16 cellular contexts compared by ENCODE assay signal in genomic region chr20:49510562-49511117, GRCh38. TPM values are rescaled to one million over a fixed set of nuclear protein-coding genes. Genes with fewer than 3 reads are reported as not detected.
A peak's percentile ranks its signal among the peaks of the same experiment; 100 is the strongest.
DNase-seq lines count a peak whose midpoint lies in the region; ATAC-seq and TF ChIP-seq lines count a peak whose summit lies in the region.
"Had no signal": no experiment of that assay in that cellular context is flagged by ENCODE, and none has a peak within 500 bp of the region (broad histone marks: within the 10 kb centered on the region; RNA-seq: fewer than 3 reads in every experiment).

No MANE protein-coding gene starts in this region.

- peaks cover 25% of the 10 kb centered on the region for H3K36me3 Mint-ChIP-seq in osteocyte (ENCODE audit: unreplicated experiment)
- H3K36me3 Mint-ChIP-seq: CD14-positive monocyte, memory B cell had no signal

- H3K9me3 Mint-ChIP-seq in osteocyte (ENCODE audit: unreplicated experiment) = no peaks in the 10 kb centered on the region
- H3K9me3 Mint-ChIP-seq: CD14-positive monocyte; effector memory CD8-positive, alpha-beta T cell; memory B cell had no signal

- no peaks in the 10 kb centered on the region for H3K4me1 ChIP-seq in Peyer's patch

- no peak for TF ChIP-seq CTCF in AG04450 (IDR thresholded peaks at IDR 0.05; ENCODE audit: low read depth, low read length)
- no peak for TF ChIP-seq CTCF in Peyer's patch (IDR thresholded peaks at IDR 0.05)
- no peak for TF ChIP-seq CTCF in osteocyte (IDR thresholded peaks at IDR 0.05)

- H3K27ac ChIP-seq in AG04450 (ENCODE audit: low read depth, low read length) = peak overlapping the region; percentile 68
- H3K27ac ChIP-seq in Peyer's patch = peak overlapping the region in 3 of 4 donors; percentile 6 to 57 (median 50)

- no peak overlapping the region for H3K4me3 Mint-ChIP-seq in osteocyte (ENCODE audit: unreplicated experiment)
- H3K4me3 Mint-ChIP-seq: effector memory CD8-positive, alpha-beta T cell; memory B cell had no signal

- ATAC-seq in HG02588 (IDR thresholded peaks at IDR 0.05; ENCODE audit: unreplicated experiment) = no peak
- no peak for ATAC-seq in HG03378 (IDR thresholded peaks at IDR 0.05; ENCODE audit: unreplicated experiment)
- ATAC-seq: effector memory CD8-positive, alpha-beta T cell; GM12878 had no signal

- CTCF ChIA-PET in AG04450 (lab: Charles Lee) = interaction anchor here (0.6 to 2.0 kb wide), 7 partner anchors 23 to 178 kb away, joined by 3 to 11 read pairs (median 4); no protein-coding TSS in a partner anchor

- peak overlapping the region; percentile 75 for H3K27ac Mint-ChIP-seq in osteocyte (ENCODE audit: unreplicated experiment)
- H3K27ac Mint-ChIP-seq: CD14-positive monocyte; effector memory CD8-positive, alpha-beta T cell; memory B cell had no signal

- DNase-seq in AG04450 (ENCODE audit: low read depth, low spot score) (peak; percentile 80), Peyer's patch (peak in 1 of 3 donors; percentile 59), fibroblast of peridontal ligament (ENCODE audit: extremely low read depth) (peak; percentile 86), osteocyte (ENCODE audit: extremely low spot score, unreplicated experiment) (no peak), amygdala (lab: John Stamatoyannopoulos, UW) (no peak), T-helper 2 cell (no peak)
- DNase-seq: activated T-cell treated with anti-CD3 and anti-CD28 coated beads, Interleukin-2, amount 50 U/mL, for 1 hour; effector memory CD8-positive, alpha-beta T cell; NCI-H2171; stimulated activated CD4-positive, alpha-beta T cell treated with anti-CD3 and anti-CD28 coated beads, Interleukin-1b, Interleukin-23, amount 100 ng/mL, for 48 hours; SW 1271 had no signal

- H3K9me3 ChIP-seq in AG04450 (ENCODE audit: control insufficient read depth, insufficient read depth, low read length) (no peaks in the 10 kb centered on the region; the same call in 1 of the 2 replicates), Peyer's patch (no peaks in the 10 kb centered on the region)

- peaks cover 32% of the 10 kb centered on the region for H3K27me3 ChIP-seq in AG04450 (ENCODE audit: control insufficient read depth, insufficient read depth, low read length)
- H3K27me3 ChIP-seq in Peyer's patch = no peaks in the 10 kb centered on the region

- H3K4me3 ChIP-seq in AG04450 (ENCODE audit: low read depth, low read length) (no peak overlapping the region), Peyer's patch (no peak overlapping the region)
- H3K4me3 ChIP-seq: GM12878 had no signal

- H3K27me3 Mint-ChIP-seq in osteocyte (ENCODE audit: unreplicated experiment) = peaks cover 5% of the 10 kb centered on the region

- TF ChIP-seq POLR2A in Peyer's patch (IDR thresholded peaks at IDR 0.05) = no peak

- H3K36me3 ChIP-seq in Peyer's patch = no peaks in the 10 kb centered on the region

- H3K4me1 Mint-ChIP-seq in osteocyte (ENCODE audit: unreplicated experiment) = peaks cover 18% of the 10 kb centered on the region
- H3K4me1 Mint-ChIP-seq: CD14-positive monocyte had no signal

- POLR2A ChIA-PET in AG04450 (lab: Yijun Ruan, JAX) = interaction anchor here (0.7 kb wide), 1 partner anchor 166 kb away, joined by 3 read pairs; no protein-coding TSS in a partner anchor

RNA-seq across cellular contexts. Expression of gene KCNB1, which starts 28.2 kb away (rescaled TPM):
- polyA plus RNA-seq in AG04450 (2011; rRNA removed) = 0.04 and 0.06 TPM in 2 replicates
- 0.09 and 0.18 TPM in 2 replicates for polyA minus RNA-seq in AG04450 (2011; rRNA and poly(A)+ RNA removed)
- total RNA-seq in Peyer's patch = under 1 TPM; 0.35 to 0.85 (median 0.61) TPM
- total RNA-seq in osteocyte = 21.3 and 24.6 TPM in 2 replicates
- polyA plus RNA-seq: CD14-positive monocyte had no signal

RNA-seq across cellular contexts. Expression of gene PTGIS, which starts 57.3 kb away (rescaled TPM):
- 8.1 TPM in 2 replicates for polyA plus RNA-seq in AG04450 (2011; rRNA removed)
- 14.1 and 19.3 TPM in 2 replicates for polyA minus RNA-seq in AG04450 (2011; rRNA and poly(A)+ RNA removed)
- total RNA-seq in Peyer's patch (10 to 100 TPM in 2 of 4 donors, 1 to 10 TPM in 2; 3.5 to 30.5 (median 11.1) TPM), osteocyte (67.6 and 72.1 TPM in 2 replicates)
- polyA plus RNA-seq: CD14-positive monocyte, GM12878 had no signal

Comparison
In these comparisons a context has a peak if more than half of its experiments do, and no peak if none do; other contexts are left out.
1. DNase-seq: peak in AG04450 (single experiment) and fibroblast of peridontal ligament (single experiment); none in osteocyte (single experiment), amygdala (0 of 56) and T-helper 2 cell (0 of 5).
2. RNA of gene KCNB1, which starts 28.2 kb away (total RNA-seq): 21.3 to 24.6 TPM in osteocyte; 0.35 to 0.85 TPM in Peyer's patch; every median in the first group is over 10 times any median in the second.